Comparison of ENCODE assay signal across 20 cellular contexts in the genomic region with DNA sequence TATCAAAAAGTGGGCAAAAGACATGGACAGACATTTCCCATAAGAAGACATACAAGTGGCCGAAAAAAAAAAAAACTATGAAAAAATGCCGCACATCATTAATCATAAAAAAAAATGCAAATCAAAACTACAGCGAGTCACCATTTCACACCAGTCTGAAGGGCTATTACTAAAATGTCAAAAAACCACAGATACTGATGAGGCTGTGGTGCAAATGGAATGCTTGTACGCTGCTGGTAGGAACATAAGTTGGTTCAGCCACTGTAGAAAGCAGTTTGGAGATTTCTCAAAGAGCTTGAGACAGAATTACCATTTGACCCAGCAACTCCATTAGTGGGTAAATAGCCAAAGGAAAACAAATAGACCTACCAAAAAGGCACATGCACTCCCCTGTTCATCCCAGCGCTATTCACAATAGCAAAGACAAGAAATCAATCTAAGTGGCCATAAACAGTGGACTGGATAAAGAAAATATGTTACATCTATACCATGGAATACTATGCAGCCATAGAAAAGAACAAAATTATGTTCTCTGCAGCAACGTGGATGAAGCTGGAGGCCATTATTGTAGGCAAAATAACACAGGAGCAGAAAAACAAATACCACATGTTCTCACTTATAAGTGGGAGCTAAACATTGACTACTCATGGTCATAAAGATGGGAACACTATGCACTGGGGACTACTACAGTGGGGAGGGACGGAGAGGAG.
"Had no signal": no experiment of that assay in that cellular context is flagged by ENCODE, and none has a peak within 500 bp of the region (broad histone marks: within the 10 kb centered on the region; RNA-seq: fewer than 3 reads in every experiment).

No MANE protein-coding gene starts in this region.

- DNase-seq: activated CD4-positive, alpha-beta memory T cell treated with anti-CD3 and anti-CD28 coated beads, Interleukin-2, amount 10 ng/mL, durations not matched to agents 7 days and 5 days; activated CD4-positive, alpha-beta T cell treated with anti-CD3 and anti-CD28 coated beads for 36 hours; activated CD8-positive, alpha-beta memory T cell treated with anti-CD3 and anti-CD28 coated beads, Interleukin-2, amount 50 U/mL, for 4 hours; activated naive CD4-positive, alpha-beta T cell treated with anti-CD3 and anti-CD28 coated beads, Interleukin-2, amount 10 ng/mL, durations not matched to agents 7 days and 5 days; amniotic stem cell; colonic mucosa; effector CD8-positive, alpha-beta T cell; occipital lobe; right cardiac atrium; stimulated activated naive CD4-positive, alpha-beta T cell treated with Interleukin-2 at 50 U/mL for 16 hours; T-cell; T1000; upper lobe of right lung had no signal

- H3K36me3 Mint-ChIP-seq: activated naive CD4-positive, alpha-beta T cell treated with anti-CD3 and anti-CD28 coated beads, Interleukin-2, amount 10 ng/mL, durations not matched to agents 7 days and 5 days; memory B cell; natural killer cell treated with Interleukin-12 subunit alpha and Interleukin-12 subunit beta and Interleukin-15 and Interleukin-18, amount 100 ng/mL, for 72 hours; T-cell had no signal

- H3K4me1 ChIP-seq: colonic mucosa had no signal

- H3K4me1 Mint-ChIP-seq: activated CD4-positive, alpha-beta memory T cell treated with anti-CD3 and anti-CD28 coated beads, Interleukin-2, amount 10 ng/mL, durations not matched to agents 7 days and 5 days; activated CD4-positive, alpha-beta T cell treated with anti-CD3 and anti-CD28 coated beads for 36 hours; activated naive CD4-positive, alpha-beta T cell treated with anti-CD3 and anti-CD28 coated beads, Interleukin-2, amount 10 ng/mL, durations not matched to agents 7 days and 5 days; T-cell had no signal

- H3K27ac Mint-ChIP-seq: activated CD4-positive, alpha-beta memory T cell treated with anti-CD3 and anti-CD28 coated beads, Interleukin-2, amount 10 ng/mL, durations not matched to agents 7 days and 5 days; activated CD4-positive, alpha-beta T cell treated with anti-CD3 and anti-CD28 coated beads for 36 hours; activated naive CD4-positive, alpha-beta T cell treated with anti-CD3 and anti-CD28 coated beads, Interleukin-2, amount 10 ng/mL, durations not matched to agents 7 days and 5 days; memory B cell; natural killer cell treated with Interleukin-12 subunit alpha and Interleukin-12 subunit beta and Interleukin-15 and Interleukin-18, amount 100 ng/mL, for 72 hours; progenitor cell of endocrine pancreas; T-cell had no signal

- H3K4me3 ChIP-seq: cardiac muscle cell, colonic mucosa, SK-N-MC, smooth muscle cell, upper lobe of right lung had no signal

- H3K4me3 Mint-ChIP-seq: activated CD4-positive, alpha-beta memory T cell treated with anti-CD3 and anti-CD28 coated beads, Interleukin-2, amount 10 ng/mL, durations not matched to agents 7 days and 5 days; activated CD4-positive, alpha-beta T cell treated with anti-CD3 and anti-CD28 coated beads for 36 hours; activated naive CD4-positive, alpha-beta T cell treated with anti-CD3 and anti-CD28 coated beads, Interleukin-2, amount 10 ng/mL, durations not matched to agents 7 days and 5 days; memory B cell; natural killer cell treated with Interleukin-12 subunit alpha and Interleukin-12 subunit beta and Interleukin-15 and Interleukin-18, amount 100 ng/mL, for 72 hours; T-cell had no signal

- H3K36me3 ChIP-seq: cardiac muscle cell, colonic mucosa, upper lobe of right lung had no signal

- H3K27me3 Mint-ChIP-seq: activated naive CD4-positive, alpha-beta T cell treated with anti-CD3 and anti-CD28 coated beads, Interleukin-2, amount 10 ng/mL, durations not matched to agents 7 days and 5 days had no signal

- H3K9me3 ChIP-seq: colonic mucosa, upper lobe of right lung had no signal

- H3K27ac ChIP-seq: cardiac muscle cell, colonic mucosa, SK-N-MC, VCaP had no signal

- H3K9me3 Mint-ChIP-seq: activated naive CD4-positive, alpha-beta T cell treated with anti-CD3 and anti-CD28 coated beads, Interleukin-2, amount 10 ng/mL, durations not matched to agents 7 days and 5 days; natural killer cell treated with Interleukin-12 subunit alpha and Interleukin-12 subunit beta and Interleukin-15 and Interleukin-18, amount 100 ng/mL, for 72 hours had no signal

- H3K27me3 ChIP-seq: cardiac muscle cell, colonic mucosa, upper lobe of right lung had no signal
